Comparison of ENCODE assay signal across 8 cellular contexts in genomic region chr1:202348509-202349262, GRCh38.
DNase-seq lines count a peak whose midpoint lies in the region; ATAC-seq and TF ChIP-seq lines count a peak whose summit lies in the region.

A gene with protein sequence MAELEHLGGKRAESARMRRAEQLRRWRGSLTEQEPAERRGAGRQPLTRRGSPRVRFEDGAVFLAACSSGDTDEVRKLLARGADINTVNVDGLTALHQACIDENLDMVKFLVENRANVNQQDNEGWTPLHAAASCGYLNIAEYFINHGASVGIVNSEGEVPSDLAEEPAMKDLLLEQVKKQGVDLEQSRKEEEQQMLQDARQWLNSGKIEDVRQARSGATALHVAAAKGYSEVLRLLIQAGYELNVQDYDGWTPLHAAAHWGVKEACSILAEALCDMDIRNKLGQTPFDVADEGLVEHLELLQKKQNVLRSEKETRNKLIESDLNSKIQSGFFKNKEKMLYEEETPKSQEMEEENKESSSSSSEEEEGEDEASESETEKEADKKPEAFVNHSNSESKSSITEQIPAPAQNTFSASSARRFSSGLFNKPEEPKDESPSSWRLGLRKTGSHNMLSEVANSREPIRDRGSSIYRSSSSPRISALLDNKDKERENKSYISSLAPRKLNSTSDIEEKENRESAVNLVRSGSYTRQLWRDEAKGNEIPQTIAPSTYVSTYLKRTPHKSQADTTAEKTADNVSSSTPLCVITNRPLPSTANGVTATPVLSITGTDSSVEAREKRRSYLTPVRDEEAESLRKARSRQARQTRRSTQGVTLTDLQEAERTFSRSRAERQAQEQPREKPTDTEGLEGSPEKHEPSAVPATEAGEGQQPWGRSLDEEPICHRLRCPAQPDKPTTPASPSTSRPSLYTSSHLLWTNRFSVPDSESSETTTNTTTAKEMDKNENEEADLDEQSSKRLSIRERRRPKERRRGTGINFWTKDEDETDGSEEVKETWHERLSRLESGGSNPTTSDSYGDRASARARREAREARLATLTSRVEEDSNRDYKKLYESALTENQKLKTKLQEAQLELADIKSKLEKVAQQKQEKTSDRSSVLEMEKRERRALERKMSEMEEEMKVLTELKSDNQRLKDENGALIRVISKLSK (plus strand): TSS chr1:202348699. CDS start chr1:202348852, 153 bp downstream.

- peak; percentile 98 for ATAC-seq in HG03439 (IDR thresholded peaks at IDR 0.05; ENCODE audit: unreplicated experiment)

- TF ChIP-seq POLR2A in GM19193 (IDR thresholded peaks at IDR 0.05; ENCODE audit: extremely low read depth, insufficient read depth, insufficient read length): peak; percentile 70

- peak within 1 kb of the TSS; percentile 96 for H3K4me3 ChIP-seq in choroid plexus epithelial cell (ENCODE audit: low read depth, low read length)

- DNase-seq in AML-193 (lab: John Stamatoyannopoulos, UW) (peak; percentile 97 to 98), NCI-H510A treated with DMSO at 0.1 percent for 48 hours (lab: John Stamatoyannopoulos, UW) (peak; percentile 97), choroid plexus epithelial cell (ENCODE audit: low read depth) (peak; percentile 100), kidney glomerular epithelial cell (lab: John Stamatoyannopoulos, UW) (peak; percentile 99)
- DNase-seq in activated CD4-positive, alpha-beta T cell treated with anti-CD3 and anti-CD28 coated beads for 24 hours (ENCODE audit: low read depth in 2 of 2): peak; percentile 88 to 91
- peak; percentile 84 to 90 for DNase-seq in stimulated activated CD4-positive, alpha-beta T cell treated with anti-CD3 and anti-CD28 coated beads, Interleukin-1b, Interleukin-23, amount 100 ng/mL, for 1 hour (ENCODE audit: low read depth in 2 of 2)

- TF ChIP-seq CTCF in choroid plexus epithelial cell (conservative IDR thresholded peaks at IDR 0.05; ENCODE audit: low read depth, low read length): no peak

Comparison
In these comparisons a context has a peak if more than half of its experiments do, and no peak if none do; other contexts are left out.
1. Peak in every context shown above with its lines: DNase-seq, ATAC-seq and H3K4me3 ChIP-seq.